ENCODE assay signal across 18 cellular contexts in the genomic region with DNA sequence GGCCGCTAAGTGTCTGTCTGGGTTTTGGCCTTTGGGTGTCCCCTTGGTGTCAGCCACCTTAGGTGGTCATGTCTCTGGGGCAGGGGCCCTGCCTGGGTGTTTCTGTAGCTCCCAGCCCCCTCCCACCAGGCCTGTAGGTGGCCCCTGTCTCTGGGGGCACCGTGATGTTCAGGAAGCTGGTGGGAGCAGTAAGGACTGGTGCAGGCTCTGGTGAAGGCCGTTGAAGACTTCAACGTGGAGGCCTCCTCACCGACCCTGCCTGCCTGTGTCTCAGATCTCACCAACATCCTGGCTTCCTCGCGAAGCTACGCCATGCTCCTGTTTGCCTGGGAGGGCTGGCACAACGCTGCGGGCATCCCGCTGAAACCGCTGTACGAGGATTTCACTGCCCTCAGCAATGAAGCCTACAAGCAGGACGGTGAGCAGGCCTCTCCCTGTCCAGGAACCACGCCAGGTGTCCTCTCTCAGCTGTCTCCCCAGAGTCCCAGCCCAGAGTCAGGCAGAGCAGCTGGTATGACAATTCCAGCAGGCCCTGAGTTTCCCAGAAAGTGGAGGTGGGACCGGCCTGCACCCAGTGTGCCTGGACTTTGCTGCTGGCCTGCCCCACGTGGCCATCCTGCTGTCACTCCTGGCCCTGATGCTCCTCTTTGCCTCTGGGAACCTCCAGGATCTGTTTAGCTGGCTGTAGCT. TPM values are rescaled to one million over a fixed set of nuclear protein-coding genes. Genes with fewer than 3 reads are reported as not detected.
DNase-seq lines count a peak whose midpoint lies in the region; ATAC-seq and TF ChIP-seq lines count a peak whose summit lies in the region.
"Had no signal": no experiment of that assay in that cellular context is flagged by ENCODE, and none has a peak within 500 bp of the region (broad histone marks: within the 10 kb centered on the region; RNA-seq: fewer than 3 reads in every experiment).

No MANE protein-coding gene starts in this region.

- H3K9me2 ChIP-seq in SK-N-SH: no peaks in the 10 kb centered on the region

- H3K27ac ChIP-seq in SK-N-SH (ENCODE audit: low read depth in 2 of 2, low read length in 1 of 2): peak overlapping the region in 1 of 2 experiments; percentile 84; a peak in 2 of 4 replicates
- no peak overlapping the region for H3K27ac ChIP-seq in spleen
- H3K27ac ChIP-seq: cardiac muscle cell, gastrocnemius medialis, vagina had no signal

- no peak overlapping the region for H3K4me2 ChIP-seq in SK-N-SH
- H3K4me2 ChIP-seq: smooth muscle cell had no signal

- H3K4me1 ChIP-seq in SK-N-SH (ENCODE audit: control insufficient read depth in 1 of 2, insufficient read depth in 2 of 2, low read depth in 1 of 2, low read length in 1 of 2) (peaks cover 9 to 60% of the 10 kb centered on the region in 2 experiments), spleen (peaks cover 10 to 48% (median 37%) of the 10 kb centered on the region in 6 donors)

- H3K79me2 ChIP-seq in SK-N-SH (ENCODE audit: insufficient read depth): no peaks in the 10 kb centered on the region

- H3K27me3 Mint-ChIP-seq in dendritic cell treated with granulocyte-macrophage colony-stimulating factor and Interleukin-4, amounts not matched to agents 40 ng/mL and 50 ng/mL, for 4 days: peaks cover 16% of the 10 kb centered on the region
- peaks cover 47% of the 10 kb centered on the region for H3K27me3 Mint-ChIP-seq in stimulated activated naive CD8-positive, alpha-beta T cell treated with anti-CD3 and anti-CD28 coated beads, Interleukin-15, amount 100 ng/mL, for 72 hours
- peaks cover 26% of the 10 kb centered on the region for H3K27me3 Mint-ChIP-seq in activated T-helper 2 cell treated with anti-CD3 and anti-CD28 coated beads, Interferon-gamma antibody, Interleukin-2, Interleukin-4, amounts not matched to agents 10 μg/mL and 5 μg/mL and 100 μg/mL, durations not matched to agents 14 hours and 24 hours and 36 hours (ENCODE audit: low read depth)

- H3K9me3 ChIP-seq in SK-N-SH: no peaks in the 10 kb centered on the region
- no peaks in the 10 kb centered on the region for H3K9me3 ChIP-seq in spleen
- H3K9me3 ChIP-seq: gastrocnemius medialis, vagina had no signal

- POLR2A ChIA-PET in SK-N-SH (lab: Yijun Ruan, JAX): interaction anchor here (0.6 to 9.6 kb wide), 10 partner anchors 12 to 122 kb away, joined by 3 to 212 read pairs (median 7); a partner anchor contains a TSS

- H3K27ac Mint-ChIP-seq in dendritic cell treated with granulocyte-macrophage colony-stimulating factor and Interleukin-4, amounts not matched to agents 40 ng/mL and 50 ng/mL, for 4 days: no peak overlapping the region
- H3K27ac Mint-ChIP-seq in stimulated activated naive CD8-positive, alpha-beta T cell treated with anti-CD3 and anti-CD28 coated beads, Interleukin-15, amount 100 ng/mL, for 72 hours: no peak overlapping the region
- H3K27ac Mint-ChIP-seq in activated T-helper 2 cell treated with anti-CD3 and anti-CD28 coated beads, Interferon-gamma antibody, Interleukin-2, Interleukin-4, amounts not matched to agents 10 μg/mL and 5 μg/mL and 100 μg/mL, durations not matched to agents 14 hours and 24 hours and 36 hours: no peak overlapping the region
- H3K27ac Mint-ChIP-seq: activated CD4-positive, alpha-beta T cell treated with anti-CD3 and anti-CD28 coated beads for 36 hours; activated CD8-positive, alpha-beta memory T cell treated with anti-CD3 and anti-CD28 coated beads, Interleukin-2, amount 10 ng/mL, durations not matched to agents 7 days and 5 days had no signal

- no peak for TF ChIP-seq RAD21 in SK-N-SH (IDR thresholded peaks at IDR 0.05; ENCODE audit: low read length)

- no peak overlapping the region for H2AFZ ChIP-seq in SK-N-SH (ENCODE audit: low read depth)

- H3K4me3 Mint-ChIP-seq in dendritic cell treated with granulocyte-macrophage colony-stimulating factor and Interleukin-4, amounts not matched to agents 40 ng/mL and 50 ng/mL, for 4 days: peak overlapping the region; percentile 97
- H3K4me3 Mint-ChIP-seq in stimulated activated naive CD8-positive, alpha-beta T cell treated with anti-CD3 and anti-CD28 coated beads, Interleukin-15, amount 100 ng/mL, for 72 hours: no peak overlapping the region
- H3K4me3 Mint-ChIP-seq in activated T-helper 2 cell treated with anti-CD3 and anti-CD28 coated beads, Interferon-gamma antibody, Interleukin-2, Interleukin-4, amounts not matched to agents 10 μg/mL and 5 μg/mL and 100 μg/mL, durations not matched to agents 14 hours and 24 hours and 36 hours (ENCODE audit: low read depth): no peak overlapping the region
- H3K4me3 Mint-ChIP-seq: activated CD4-positive, alpha-beta T cell treated with anti-CD3 and anti-CD28 coated beads for 36 hours; activated CD8-positive, alpha-beta memory T cell treated with anti-CD3 and anti-CD28 coated beads, Interleukin-2, amount 10 ng/mL, durations not matched to agents 7 days and 5 days had no signal

- TF ChIP-seq CTCF in SK-N-SH (IDR thresholded peaks at IDR 0.05): no peak
- no peak for TF ChIP-seq CTCF in spleen (IDR thresholded peaks at IDR 0.05 in 8 of 11, conservative IDR thresholded peaks at IDR 0.05 in 3 of 11)

- 84% methylated on average over 15 of the region's 17 CpGs for WGBS in SK-N-SH (ENCODE audit: low lambda C conversion rate)
- 76 to 89% (median 83%) methylated on average over 8 to 17 of the region's 17 CpGs for WGBS in spleen, 5 donors

- TF ChIP-seq POLR2A in spleen (IDR thresholded peaks at IDR 0.05): no peak

- H3K9ac ChIP-seq in SK-N-SH: no peak overlapping the region

- H3K36me3 Mint-ChIP-seq in dendritic cell treated with granulocyte-macrophage colony-stimulating factor and Interleukin-4, amounts not matched to agents 40 ng/mL and 50 ng/mL, for 4 days (ENCODE audit: low read depth): peaks cover 75% of the 10 kb centered on the region
- no peaks in the 10 kb centered on the region for H3K36me3 Mint-ChIP-seq in activated T-helper 2 cell treated with anti-CD3 and anti-CD28 coated beads, Interferon-gamma antibody, Interleukin-2, Interleukin-4, amounts not matched to agents 10 μg/mL and 5 μg/mL and 100 μg/mL, durations not matched to agents 14 hours and 24 hours and 36 hours (ENCODE audit: low read depth)
- H3K36me3 Mint-ChIP-seq: activated CD8-positive, alpha-beta memory T cell treated with anti-CD3 and anti-CD28 coated beads, Interleukin-2, amount 10 ng/mL, durations not matched to agents 7 days and 5 days had no signal

- H3K4me1 Mint-ChIP-seq in dendritic cell treated with granulocyte-macrophage colony-stimulating factor and Interleukin-4, amounts not matched to agents 40 ng/mL and 50 ng/mL, for 4 days (ENCODE audit: low read depth): peaks cover 76% of the 10 kb centered on the region
- H3K4me1 Mint-ChIP-seq in stimulated activated naive CD8-positive, alpha-beta T cell treated with anti-CD3 and anti-CD28 coated beads, Interleukin-15, amount 100 ng/mL, for 72 hours: peaks cover 17% of the 10 kb centered on the region
- H3K4me1 Mint-ChIP-seq in activated T-helper 2 cell treated with anti-CD3 and anti-CD28 coated beads, Interferon-gamma antibody, Interleukin-2, Interleukin-4, amounts not matched to agents 10 μg/mL and 5 μg/mL and 100 μg/mL, durations not matched to agents 14 hours and 24 hours and 36 hours (ENCODE audit: low read depth): peaks cover 2% of the 10 kb centered on the region

- DNase-seq in SK-N-SH: peak; percentile 58
- DNase-seq in NCI-H2107 treated with DMSO at 0.1 percent for 48 hours (lab: John Stamatoyannopoulos, UW; ENCODE audit: unreplicated experiment): peak; percentile 50
- peak; percentile 51 for DNase-seq in spleen
- DNase-seq in stimulated activated naive CD8-positive, alpha-beta T cell treated with anti-CD3 and anti-CD28 coated beads, Interleukin-15, amount 100 ng/mL, for 72 hours: no peak
- no peak for DNase-seq in activated T-helper 2 cell treated with anti-CD3 and anti-CD28 coated beads, Interferon-gamma antibody, Interleukin-2, Interleukin-4, amounts not matched to agents 10 μg/mL and 5 μg/mL and 100 μg/mL, durations not matched to agents 14 hours and 24 hours and 36 hours (ENCODE audit: low spot score)
- no peak for DNase-seq in foreskin melanocyte

- H3K36me3 ChIP-seq in SK-N-SH (replicated peaks in 1 of 2; ENCODE audit: control insufficient read depth in 1 of 2, insufficient read depth in 2 of 2, low read length in 1 of 2) (peaks cover 0 to 4% of the 10 kb centered on the region in 2 experiments), spleen (no peaks in the 10 kb centered on the region)
- H3K36me3 ChIP-seq: cardiac muscle cell, gastrocnemius medialis, vagina had no signal

- no peaks in the 10 kb centered on the region for H4K20me1 ChIP-seq in SK-N-SH (ENCODE audit: insufficient read depth)

- H3K9me3 Mint-ChIP-seq in dendritic cell treated with granulocyte-macrophage colony-stimulating factor and Interleukin-4, amounts not matched to agents 40 ng/mL and 50 ng/mL, for 4 days: no peaks in the 10 kb centered on the region
- H3K9me3 Mint-ChIP-seq in stimulated activated naive CD8-positive, alpha-beta T cell treated with anti-CD3 and anti-CD28 coated beads, Interleukin-15, amount 100 ng/mL, for 72 hours: no peaks in the 10 kb centered on the region
- no peaks in the 10 kb centered on the region for H3K9me3 Mint-ChIP-seq in activated T-helper 2 cell treated with anti-CD3 and anti-CD28 coated beads, Interferon-gamma antibody, Interleukin-2, Interleukin-4, amounts not matched to agents 10 μg/mL and 5 μg/mL and 100 μg/mL, durations not matched to agents 14 hours and 24 hours and 36 hours

- 0 out of 4 replicates have a peak, but pooled peaks of 1 of the 2 experiments have one; percentile 33 for TF ChIP-seq EP300 in SK-N-SH (IDR thresholded peaks at IDR 0.05; ENCODE audit: borderline replicate concordance in 1 of 2, low read depth in 1 of 2, low read length in 1 of 2)

- H3K27me3 ChIP-seq in SK-N-SH (ENCODE audit: insufficient read depth): no peaks in the 10 kb centered on the region
- H3K27me3 ChIP-seq in spleen (replicated peaks in 1 of 7): peaks cover 0 to 83% (median 29%) of the 10 kb centered on the region in 7 donors
- H3K27me3 ChIP-seq: vagina had no signal

- intact Hi-C loops in dendritic cell treated with granulocyte-macrophage colony-stimulating factor and Interleukin-4, amounts not matched to agents 40 ng/mL and 50 ng/mL, for 4 days (cut with micrococcal nuclease): loop anchor here (2.0 to 5.0 kb wide), 2 partner anchors 55 to 133 kb away; no protein-coding TSS in a partner anchor
- intact Hi-C loops in spleen (cut with DNase I; ENCODE audit: low total_unique reads): loop anchor here (5.0 kb wide), 1 partner anchor 57 kb away; no protein-coding TSS in a partner anchor
- intact Hi-C loops in activated T-helper 2 cell treated with anti-CD3 and anti-CD28 coated beads, Interferon-gamma antibody, Interleukin-2, Interleukin-4, amounts not matched to agents 10 μg/mL and 5 μg/mL and 100 μg/mL, durations not matched to agents 14 hours and 24 hours and 36 hours (cut with micrococcal nuclease): loop anchor here (1.0 to 5.0 kb wide), 2 partner anchors 54 to 133 kb away; no protein-coding TSS in a partner anchor

- no peak for ATAC-seq in SK-N-SH treated with all-trans-retinoic acid at 6 μM for 48 hours
- ATAC-seq in stimulated activated naive CD8-positive, alpha-beta T cell treated with anti-CD3 and anti-CD28 coated beads, Interleukin-15, amount 100 ng/mL, for 72 hours: no peak

- H3K4me3 ChIP-seq in SK-N-SH (ENCODE audit: low read depth in 2 of 2, low read length in 1 of 2): no peak overlapping the region
- H3K4me3 ChIP-seq in spleen: no peak overlapping the region
- H3K4me3 ChIP-seq: cardiac muscle cell, gastrocnemius medialis, smooth muscle cell, vagina had no signal

- H3F3A ChIP-seq in SK-N-SH (replicated peaks; ENCODE audit: insufficient read depth): no peaks in the 10 kb centered on the region

- CTCF ChIA-PET in SK-N-SH (lab: Yijun Ruan, JAX): interaction anchor here (0.6 to 13.7 kb wide), 33 partner anchors 8 to 215 kb away, joined by 3 to 708 read pairs (median 5); a partner anchor contains a TSS

RNA-seq across cellular contexts. Expression of a gene that starts 2.8 kb away (rescaled TPM):
- 6.3 and 12.1 TPM in 2 replicates for polyA plus RNA-seq in SK-N-SH (2012; rRNA removed)
- 6.0 and 10.9 TPM in 2 replicates for polyA plus RNA-seq in SK-N-SH (2012; cell fraction: cytosol; rRNA removed)
- 34.5 and 42.3 TPM in 2 replicates for polyA plus RNA-seq in SK-N-SH (2012; cell fraction: nucleus; rRNA removed)
- 10 to 100 TPM in 4 of 7 donors, 1 to 10 TPM in 3; 6.1 to 17.3 (median 10.1) TPM for total RNA-seq in spleen
- 1 to 10 TPM in 2 of 3 donors, under 1 TPM in 1; 0.61 to 5.1 (median 1.3) TPM for polyA plus RNA-seq in spleen
- total RNA-seq in activated T-helper 2 cell treated with anti-CD3 and anti-CD28 coated beads, Interferon-gamma antibody, Interleukin-2, Interleukin-4, amounts not matched to agents 10 μg/mL and 5 μg/mL and 100 μg/mL, durations not matched to agents 14 hours and 24 hours and 36 hours: not detected in 2 replicates

RNA-seq across cellular contexts. Expression of a gene that starts 33.5 kb away (rescaled TPM):
- polyA plus RNA-seq in SK-N-SH (2012; rRNA removed) (28.3 and 38.6 TPM in 2 replicates), spleen (1 to 10 TPM; 2.6 to 6.6 (median 4.0) TPM)
- 20.6 and 28.6 TPM in 2 replicates for polyA plus RNA-seq in SK-N-SH (2012; cell fraction: cytosol; rRNA removed)
- polyA plus RNA-seq in SK-N-SH (2012; cell fraction: nucleus; rRNA removed): 47.2 and 48.4 TPM in 2 replicates
- total RNA-seq in spleen: 10 to 100 TPM; 10.1 to 36.4 (median 13.6) TPM
- total RNA-seq in activated T-helper 2 cell treated with anti-CD3 and anti-CD28 coated beads, Interferon-gamma antibody, Interleukin-2, Interleukin-4, amounts not matched to agents 10 μg/mL and 5 μg/mL and 100 μg/mL, durations not matched to agents 14 hours and 24 hours and 36 hours: 0.41 and 0.57 TPM in 2 replicates

RNA-seq across cellular contexts. Expression of a gene that starts 43.5 kb away (rescaled TPM):
- polyA plus RNA-seq in SK-N-SH (2012; rRNA removed) (0.15 and 0.18 TPM in 2 replicates), spleen (not detected)
- 0.09 and 0.14 TPM in 2 replicates for polyA plus RNA-seq in SK-N-SH (2012; cell fraction: cytosol; rRNA removed)
- polyA plus RNA-seq in SK-N-SH (2012; cell fraction: nucleus; rRNA removed): 0.21 and 0.39 TPM in 2 replicates
- total RNA-seq in spleen: not detected
- total RNA-seq in activated T-helper 2 cell treated with anti-CD3 and anti-CD28 coated beads, Interferon-gamma antibody, Interleukin-2, Interleukin-4, amounts not matched to agents 10 μg/mL and 5 μg/mL and 100 μg/mL, durations not matched to agents 14 hours and 24 hours and 36 hours: not detected in 2 replicates
- total RNA-seq: activated CD4-positive, alpha-beta T cell treated with anti-CD3 and anti-CD28 coated beads for 36 hours; activated CD8-positive, alpha-beta memory T cell treated with anti-CD3 and anti-CD28 coated beads, Interleukin-2, amount 10 ng/mL, durations not matched to agents 7 days and 5 days; gastrocnemius medialis; mesenteric fat pad; RPMI7951; smooth muscle cell; subcutaneous adipose tissue; vagina had no signal
- polyA plus RNA-seq: neural cell, smooth muscle cell had no signal

Comparison
In these comparisons a context has a peak if more than half of its experiments do, and no peak if none do; other contexts are left out.
1. DNase-seq: peak in SK-N-SH (single experiment), NCI-H2107 treated with DMSO at 0.1 percent for 48 hours (single experiment) and spleen (single experiment); none in stimulated activated naive CD8-positive, alpha-beta T cell treated with anti-CD3 and anti-CD28 coated beads, Interleukin-15, amount 100 ng/mL, for 72 hours (0 of 2), activated T-helper 2 cell treated with anti-CD3 and anti-CD28 coated beads, Interferon-gamma antibody, Interleukin-2, Interleukin-4, amounts not matched to agents 10 μg/mL and 5 μg/mL and 100 μg/mL, durations not matched to agents 14 hours and 24 hours and 36 hours (single experiment) and foreskin melanocyte (single experiment).